In genomic region chr5:34915139-34915855, GRCh38 we compare ENCODE assay signal across 8 cellular contexts. TPM values are rescaled to one million over a fixed set of nuclear protein-coding genes. Genes with fewer than 3 reads are reported as not detected.
A peak's percentile ranks its signal among the peaks of the same experiment; 100 is the strongest.
DNase-seq lines count a peak whose midpoint lies in the region; ATAC-seq, FAIRE-seq and TF ChIP-seq lines count a peak whose summit lies in the region.

A gene with protein sequence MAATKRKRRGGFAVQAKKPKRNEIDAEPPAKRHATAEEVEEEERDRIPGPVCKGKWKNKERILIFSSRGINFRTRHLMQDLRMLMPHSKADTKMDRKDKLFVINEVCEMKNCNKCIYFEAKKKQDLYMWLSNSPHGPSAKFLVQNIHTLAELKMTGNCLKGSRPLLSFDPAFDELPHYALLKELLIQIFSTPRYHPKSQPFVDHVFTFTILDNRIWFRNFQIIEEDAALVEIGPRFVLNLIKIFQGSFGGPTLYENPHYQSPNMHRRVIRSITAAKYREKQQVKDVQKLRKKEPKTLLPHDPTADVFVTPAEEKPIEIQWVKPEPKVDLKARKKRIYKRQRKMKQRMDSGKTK (plus strand): TSS chr5:34915711. CDS start chr5:34915739, 28 bp downstream.
A gene with protein sequence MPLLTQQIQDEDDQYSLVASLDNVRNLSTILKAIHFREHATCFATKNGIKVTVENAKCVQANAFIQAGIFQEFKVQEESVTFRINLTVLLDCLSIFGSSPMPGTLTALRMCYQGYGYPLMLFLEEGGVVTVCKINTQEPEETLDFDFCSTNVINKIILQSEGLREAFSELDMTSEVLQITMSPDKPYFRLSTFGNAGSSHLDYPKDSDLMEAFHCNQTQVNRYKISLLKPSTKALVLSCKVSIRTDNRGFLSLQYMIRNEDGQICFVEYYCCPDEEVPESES (minus strand): TSS chr5:34915504. CDS start chr5:34914892, 612 bp downstream.

- H3K27me3 ChIP-seq in WERI-Rb-1 (ENCODE audit: insufficient read depth, low read depth, severe bottlenecking) (no peaks in the 10 kb centered on the region), mammary epithelial cell (ENCODE audit: insufficient read depth, low read length) (no peaks in the 10 kb centered on the region), iPS-20b (ENCODE audit: insufficient read depth, low read length) (no peaks in the 10 kb centered on the region), small intestine (ENCODE audit: control insufficient read depth in 2 of 2, insufficient read depth in 2 of 2, low read length in 2 of 2) (no peaks in the 10 kb centered on the region)

- H3K36me3 ChIP-seq in WERI-Rb-1 (peaks cover 67% of the 10 kb centered on the region), mammary epithelial cell (ENCODE audit: insufficient read depth, low read length) (peaks cover 23% of the 10 kb centered on the region), iPS-20b (ENCODE audit: insufficient read depth, low read depth, low read length) (peaks cover 63% of the 10 kb centered on the region), small intestine (ENCODE audit: control insufficient read depth in 2 of 2, insufficient read depth in 2 of 2, low read length in 2 of 2) (peaks cover 2% of the 10 kb centered on the region in 2 donors)

- TF ChIP-seq CTCF in WERI-Rb-1 (IDR thresholded peaks at IDR 0.05; ENCODE audit: low read depth, low read length) (no peak), mammary epithelial cell (conservative IDR thresholded peaks at IDR 0.05 in 1 of 2, IDR thresholded peaks at IDR 0.05 in 1 of 2; ENCODE audit: extremely low read depth in 1 of 2, insufficient read depth in 1 of 2, low read depth in 1 of 2, low read length in 2 of 2) (peak in 1 of 2 donors; percentile 33)

- CTCF ChIA-PET in mammary epithelial cell (lab: Charles Lee; ENCODE audit: low non-redundant PET): interaction anchor here (0.8 kb wide), 2 partner anchors 62 to 406 kb away, joined by 5 to 8 read pairs; no protein-coding TSS in a partner anchor

- TF ChIP-seq POLR2A in GM18951 (IDR thresholded peaks at IDR 0.05; ENCODE audit: extremely low read depth, insufficient read depth, insufficient read length): peak; percentile 80

- in situ Hi-C loops in GM18951 (cut with MboI; ENCODE audit: low sequenced_read_pairs, unreplicated experiment) (loop anchor here (25.0 kb wide), 1 partner anchor 428 kb away; no protein-coding TSS in a partner anchor), mammary epithelial cell (cut with MboI; ENCODE audit: low sequenced_read_pairs in 2 of 2) (loop anchor here (25.0 kb wide), 1 partner anchor 903 kb away; the partner anchor contains the start of gene AMACR (in 2 of the 2))

- H3K4me1 ChIP-seq in mammary epithelial cell (ENCODE audit: insufficient read depth, low read length) (peaks cover 9% of the 10 kb centered on the region), iPS-20b (ENCODE audit: insufficient read depth, low read length) (peaks cover 9% of the 10 kb centered on the region), small intestine (ENCODE audit: control insufficient read depth in 2 of 2, insufficient read depth in 1 of 2, low read depth in 1 of 2, low read length in 1 of 2) (peaks cover 0 to 7% of the 10 kb centered on the region in 2 donors)

- under 1% methylated on average over 59 of the region's 67 CpGs for WGBS in mammary epithelial cell (ENCODE audit: low coverage, missing lambda C conversion rate)
- WGBS in small intestine, 3 donors: 0 to 1% (median 0%) methylated on average over 63 to 67 of the region's 67 CpGs

- H3K79me2 ChIP-seq in mammary epithelial cell (ENCODE audit: insufficient read depth, low read length): peaks cover 87% of the 10 kb centered on the region

- H3K27ac ChIP-seq in WERI-Rb-1 (peak within 1 kb of the TSS; percentile 97), mammary epithelial cell (ENCODE audit: insufficient read depth, low read depth, low read length) (peak within 1 kb of the TSS; percentile 65), iPS-20b (ENCODE audit: low read length) (peak within 1 kb of the TSS; percentile 72), small intestine (ENCODE audit: low read depth in 1 of 2, low read length in 1 of 2) (peak within 1 kb of the TSS; percentile 87 to 91)

- peak; percentile 88 for DNase-seq in AG08396 (ENCODE audit: low spot score)
- peak; percentile 99 for DNase-seq in NCI-H2227 treated with DMSO at 0.1 percent for 48 hours (lab: John Stamatoyannopoulos, UW)
- DNase-seq in WERI-Rb-1: peak; percentile 98
- DNase-seq in mammary epithelial cell: peak; percentile 97
- peak; percentile 96 for DNase-seq in small intestine

- FAIRE-seq in small intestine (lab: Jason Lieb, UNC): no peak

- no peaks in the 10 kb centered on the region for H4K20me1 ChIP-seq in mammary epithelial cell (ENCODE audit: insufficient read depth, low read length)

- TSS peak; percentile 56 for BruUV-seq in mammary epithelial cell (replicated peaks; lab: Mats Ljungman, UMichigan)

- peak; percentile 98 for ATAC-seq in HG03175 (IDR thresholded peaks at IDR 0.05; ENCODE audit: unreplicated experiment)

- dilution Hi-C loops in mammary epithelial cell (cut with HindIII; ENCODE audit: low sequenced_read_pairs): no loop called here

- peak within 1 kb of the TSS; percentile 90 for H2AFZ ChIP-seq in mammary epithelial cell (ENCODE audit: low read depth, low read length)

- H3K9me3 ChIP-seq in WERI-Rb-1 (ENCODE audit: severe bottlenecking): no peaks in the 10 kb centered on the region
- H3K9me3 ChIP-seq in mammary epithelial cell (replicated peaks; ENCODE audit: insufficient read depth, low read length): no peaks in the 10 kb centered on the region
- no peaks in the 10 kb centered on the region for H3K9me3 ChIP-seq in iPS-20b (ENCODE audit: insufficient read depth, low read depth, low read length)
- H3K9me3 ChIP-seq in small intestine (ENCODE audit: control insufficient read depth, low read depth): no peaks in the 10 kb centered on the region

- H3K4me2 ChIP-seq in mammary epithelial cell (ENCODE audit: insufficient read depth, low read depth, low read length): peak within 1 kb of the TSS; percentile 94

- intact Hi-C loops in mammary epithelial cell (cut with micrococcal nuclease): loop anchor here (1.0 to 10.0 kb wide), 2 partner anchors 88 to 910 kb away; partner anchors contain the start of gene AMACR

- H3K9ac ChIP-seq in mammary epithelial cell (ENCODE audit: insufficient read depth, low read length) (peak within 1 kb of the TSS; percentile 92), iPS-20b (ENCODE audit: low read depth, low read length) (peak within 1 kb of the TSS; percentile 100)

- H3K4me3 ChIP-seq in WERI-Rb-1 (ENCODE audit: low read depth, low read length): peak within 1 kb of the TSS; percentile 98
- H3K4me3 ChIP-seq in mammary epithelial cell (replicated peaks in 1 of 3; ENCODE audit: insufficient read depth in 1 of 3, low read depth in 2 of 3, low read length in 3 of 3): peak within 1 kb of the TSS; percentile 76 to 99 (median 92)
- peak within 1 kb of the TSS; percentile 96 for H3K4me3 ChIP-seq in iPS-20b (ENCODE audit: low read length)
- peak within 1 kb of the TSS; percentile 75 to 84 for H3K4me3 ChIP-seq in small intestine (ENCODE audit: low read depth in 1 of 2, low read length in 2 of 2)

RNA-seq across cellular contexts. Expression of the first gene that starts in this region (rescaled TPM):
- total RNA-seq in mammary epithelial cell: 10 to 100 TPM; 20.8 to 39.8 TPM
- 22.4 TPM for polyA plus RNA-seq in mammary epithelial cell
- 16.5 TPM for polyA minus RNA-seq in mammary epithelial cell
- polyA plus RNA-seq in small intestine: 10 to 100 TPM in 2 of 3 donors, 1 to 10 TPM in 1; 9.4 to 23.2 (median 13.0) TPM

RNA-seq across cellular contexts. Expression of the second gene that starts in this region (rescaled TPM):
- 10 to 100 TPM; 25.0 to 25.7 TPM for total RNA-seq in mammary epithelial cell
- polyA plus RNA-seq in mammary epithelial cell: 17.7 TPM
- polyA minus RNA-seq in mammary epithelial cell: 9.2 TPM
- polyA plus RNA-seq in small intestine: 10 to 100 TPM in 2 of 3 donors, 1 to 10 TPM in 1; 9.6 to 14.0 (median 12.4) TPM

Comparison
In these comparisons a context has a peak if more than half of its experiments do, and no peak if none do; other contexts are left out.
1. Peak in every context shown above with its lines: DNase-seq, ATAC-seq, H3K4me3 ChIP-seq and H3K27ac ChIP-seq.